ENCODE assay signal across 11 cellular contexts in genomic region chr6:161135695-161136591, GRCh38.
DNase-seq lines count a peak whose midpoint lies in the region; ATAC-seq and TF ChIP-seq lines count a peak whose summit lies in the region.
"Had no signal": no experiment of that assay in that cellular context is flagged by ENCODE, and none has a peak within 500 bp of the region (broad histone marks: within the 10 kb centered on the region; RNA-seq: fewer than 3 reads in every experiment).

No MANE protein-coding gene starts in this region.

- H3K9me3 Mint-ChIP-seq in HFFc6 = no peaks in the 10 kb centered on the region
- H3K9me3 Mint-ChIP-seq in activated naive CD8-positive, alpha-beta T cell treated with anti-CD3 and anti-CD28 coated beads for 36 hours = no peaks in the 10 kb centered on the region
- no peaks in the 10 kb centered on the region for H3K9me3 Mint-ChIP-seq in naive thymus-derived CD8-positive, alpha-beta T cell
- H3K9me3 Mint-ChIP-seq: activated T-helper 2 cell treated with anti-CD3 and anti-CD28 coated beads, Interferon-gamma antibody, Interleukin-2, Interleukin-4, amounts not matched to agents 10 μg/mL and 5 μg/mL and 100 μg/mL, durations not matched to agents 14 hours and 24 hours and 36 hours had no signal

- 0 out of 2 replicates have a peak overlapping the region, but pooled peaks have one; percentile 12 for H3K27ac Mint-ChIP-seq in HFFc6
- H3K27ac Mint-ChIP-seq in activated naive CD8-positive, alpha-beta T cell treated with anti-CD3 and anti-CD28 coated beads for 36 hours = no peak overlapping the region
- H3K27ac Mint-ChIP-seq in naive thymus-derived CD8-positive, alpha-beta T cell = peak overlapping the region in 4 of 10 donors; percentile 12 to 68 (median 23)
- H3K27ac Mint-ChIP-seq: activated T-helper 2 cell treated with anti-CD3 and anti-CD28 coated beads, Interferon-gamma antibody, Interleukin-2, Interleukin-4, amounts not matched to agents 10 μg/mL and 5 μg/mL and 100 μg/mL, durations not matched to agents 14 hours and 24 hours and 36 hours had no signal

- BruUV-seq in OCI-LY7 (replicated peaks; lab: Mats Ljungman, UMichigan) = no TSS peak

- no peaks in the 10 kb centered on the region for H4K20me1 ChIP-seq in OCI-LY7 (ENCODE audit: insufficient read depth, low read length)

- H3K27ac ChIP-seq in OCI-LY7 (ENCODE audit: low read depth, low read length, poor library complexity, severe bottlenecking) = no peak overlapping the region
- H3K27ac ChIP-seq: breast epithelium had no signal

- H3K4me1 Mint-ChIP-seq in HFFc6 (ENCODE audit: low read depth) = peaks cover 8% of the 10 kb centered on the region
- no peaks in the 10 kb centered on the region for H3K4me1 Mint-ChIP-seq in activated naive CD8-positive, alpha-beta T cell treated with anti-CD3 and anti-CD28 coated beads for 36 hours
- peaks cover 0 to 8% (median 3%) of the 10 kb centered on the region in 4 donors for H3K4me1 Mint-ChIP-seq in naive thymus-derived CD8-positive, alpha-beta T cell

- H2AFZ ChIP-seq in OCI-LY7 (ENCODE audit: low read length) = no peak overlapping the region

- TF ChIP-seq CTCF in GM12865 (IDR thresholded peaks at IDR 0.05; ENCODE audit: insufficient read depth, low read depth, low read length, missing control alignments) (no peak), HFFc6 (IDR thresholded peaks at IDR 0.05) (no peak), OCI-LY7 (conservative IDR thresholded peaks at IDR 0.05; ENCODE audit: low read length) (no peak)

- H3K4me3 Mint-ChIP-seq in HFFc6 = no peak overlapping the region
- H3K4me3 Mint-ChIP-seq in activated naive CD8-positive, alpha-beta T cell treated with anti-CD3 and anti-CD28 coated beads for 36 hours = no peak overlapping the region
- peak overlapping the region in 1 of 10 donors; percentile 1 for H3K4me3 Mint-ChIP-seq in naive thymus-derived CD8-positive, alpha-beta T cell

- peaks cover 8% of the 10 kb centered on the region for H3K4me1 ChIP-seq in OCI-LY7 (ENCODE audit: insufficient read depth, low read length, poor library complexity, severe bottlenecking)
- H3K4me1 ChIP-seq: breast epithelium had no signal

- H3K4me3 ChIP-seq in GM12865 (ENCODE audit: low read depth, low read length) = no peak overlapping the region
- H3K4me3 ChIP-seq in OCI-LY7 (ENCODE audit: low read depth, low read length, poor library complexity, severe bottlenecking) = no peak overlapping the region
- H3K4me3 ChIP-seq: breast epithelium had no signal

- H3K27me3 Mint-ChIP-seq in HFFc6 (ENCODE audit: insufficient read depth) = no peaks in the 10 kb centered on the region; the same call in none of the 2 replicates
- H3K27me3 Mint-ChIP-seq in activated naive CD8-positive, alpha-beta T cell treated with anti-CD3 and anti-CD28 coated beads for 36 hours = no peaks in the 10 kb centered on the region
- no peaks in the 10 kb centered on the region for H3K27me3 Mint-ChIP-seq in naive thymus-derived CD8-positive, alpha-beta T cell

- H3K4me2 ChIP-seq in OCI-LY7 (ENCODE audit: low read length) = peak overlapping the region; percentile 43

- no peak for ATAC-seq in naive thymus-derived CD8-positive, alpha-beta T cell
- no peak for ATAC-seq in GM21515 (IDR thresholded peaks at IDR 0.05; ENCODE audit: unreplicated experiment)

- H3K79me2 ChIP-seq in OCI-LY7 (ENCODE audit: insufficient read depth, low read depth, low read length) = no peaks in the 10 kb centered on the region

- POLR2A ChIA-PET in OCI-LY7 (lab: Charles Lee) = no interaction called here
- POLR2A ChIA-PET in naive thymus-derived CD8-positive, alpha-beta T cell (lab: Charles Lee) = no interaction called here

- intact Hi-C loops in OCI-LY7 (cut with micrococcal nuclease; ENCODE audit: unreplicated experiment) = no loop called here

- H3K36me3 Mint-ChIP-seq in HFFc6 (ENCODE audit: low read depth) = peaks cover 13% of the 10 kb centered on the region
- H3K36me3 Mint-ChIP-seq in activated naive CD8-positive, alpha-beta T cell treated with anti-CD3 and anti-CD28 coated beads for 36 hours = no peaks in the 10 kb centered on the region
- H3K36me3 Mint-ChIP-seq in naive thymus-derived CD8-positive, alpha-beta T cell = peaks cover 0 to 8% (median 4%) of the 10 kb centered on the region in 3 donors

- no peaks in the 10 kb centered on the region for H3K36me3 ChIP-seq in OCI-LY7 (ENCODE audit: insufficient read depth, low read length)
- H3K36me3 ChIP-seq: breast epithelium had no signal

- no peaks in the 10 kb centered on the region for H3K9me3 ChIP-seq in OCI-LY7 (ENCODE audit: low read length)
- H3K9me3 ChIP-seq: breast epithelium had no signal

- H3K9me2 ChIP-seq in OCI-LY7 (ENCODE audit: insufficient read depth, low read length) = no peaks in the 10 kb centered on the region

- DNase-seq in GM12865 (ENCODE audit: low read depth) (peak; percentile 17), HFFc6 (no peak), OCI-LY7 (ENCODE audit: low spot score) (peak; percentile 13), left kidney (ENCODE audit: low read depth, low spot score) (peak; percentile 63), cerebellum (ENCODE audit: low spot score) (no peak)
- no peak for DNase-seq in activated naive CD8-positive, alpha-beta T cell treated with anti-CD3 and anti-CD28 coated beads for 36 hours
- no peak for DNase-seq in naive thymus-derived CD8-positive, alpha-beta T cell
- DNase-seq: stimulated activated CD4-positive, alpha-beta T cell treated with anti-CD3 and anti-CD28 coated beads, Interleukin-4, amount 100 ng/mL, for 24 hours had no signal

- CTCF ChIA-PET in OCI-LY7 (lab: Charles Lee; ENCODE audit: unreplicated experiment) = no interaction called here

Comparison
In these comparisons a context has a peak if more than half of its experiments do, and no peak if none do; other contexts are left out.
1. DNase-seq: peak in GM12865 (single experiment), OCI-LY7 (single experiment) and left kidney (single experiment); none in HFFc6 (single experiment), activated naive CD8-positive, alpha-beta T cell treated with anti-CD3 and anti-CD28 coated beads for 36 hours (single experiment), cerebellum (single experiment) and naive thymus-derived CD8-positive, alpha-beta T cell (0 of 10).